In the genomic region with DNA sequence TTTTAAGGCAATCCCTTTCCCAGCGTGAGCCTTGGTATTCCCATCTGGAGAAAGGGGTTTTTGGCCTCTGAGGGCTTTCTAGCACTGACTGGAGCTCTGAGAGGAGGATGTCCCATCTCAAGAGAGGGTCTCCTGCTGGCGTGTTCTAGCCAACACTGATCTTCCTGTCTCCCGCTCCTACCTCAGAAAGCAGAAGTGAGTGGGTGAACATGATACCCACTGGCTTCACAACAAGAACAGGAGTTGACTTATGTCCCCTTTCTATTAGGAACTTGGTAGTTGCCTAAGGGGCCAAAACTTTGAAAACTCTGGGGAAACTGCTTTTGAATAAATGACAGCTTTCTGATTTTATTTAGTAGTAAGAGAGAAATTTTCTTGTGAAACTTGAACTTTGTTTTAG, we compare ENCODE assay signal across 30 cellular contexts.
"Had no signal": no experiment of that assay in that cellular context is flagged by ENCODE, and none has a peak within 500 bp of the region (broad histone marks: within the 10 kb centered on the region; RNA-seq: fewer than 3 reads in every experiment).

No MANE protein-coding gene starts in this region.

- ATAC-seq: activated CD4-positive, CD25-positive, alpha-beta regulatory T cell treated with anti-CD3 and anti-CD28 coated beads, Interleukin-2, amount 50 U/mL, for 24 hours; activated CD8-positive, alpha-beta T cell treated with anti-CD3 and anti-CD28 coated beads for 36 hours; activated T-cell treated with anti-CD3 and anti-CD28 coated beads, Interleukin-2, amount 50 U/mL, for 4 hours; activated T-helper 17 cell treated with anti-CD3 and anti-CD28 coated beads, Interleukin-2, amount 50 U/mL, for 72 hours; esophagus mucosa; foreskin keratinocyte; gastrocnemius medialis; heart left ventricle had no signal

- H3K36me3 ChIP-seq: brain microvascular endothelial cell, gastrocnemius medialis, heart left ventricle, WERI-Rb-1 had no signal

- H3K9me3 ChIP-seq: gastrocnemius medialis had no signal

- H3K27me3 ChIP-seq: brain microvascular endothelial cell, gastrocnemius medialis, heart left ventricle had no signal

- H3K4me3 ChIP-seq: coronary artery, dorsolateral prefrontal cortex, gastrocnemius medialis, heart left ventricle had no signal

- FAIRE-seq: astrocyte, bronchial epithelial cell, TTC549 had no signal

- H3K4me1 ChIP-seq: foreskin keratinocyte, gastrocnemius medialis, heart left ventricle had no signal

- H3K27ac ChIP-seq: brain microvascular endothelial cell, coronary artery, dorsolateral prefrontal cortex, foreskin keratinocyte, gastrocnemius medialis, heart left ventricle, WERI-Rb-1 had no signal

- DNase-seq: activated B cell treated with CpG ODN at 0.5 μM for 24 hours; activated CD4-positive, alpha-beta T cell treated with anti-CD3 and anti-CD28 coated beads for 48 hours; activated CD4-positive, alpha-beta T cell treated with anti-CD3 and anti-CD28 coated beads, Interleukin-2, amount 50 U/mL, for 1 hour; activated CD4-positive, alpha-beta T cell treated with anti-CD3 and anti-CD28 coated beads, Interleukin-2, amount 50 U/mL, for 48 hours; activated CD8-positive, alpha-beta memory T cell treated with anti-CD3 and anti-CD28 coated beads for 24 hours; activated CD8-positive, alpha-beta T cell treated with anti-CD3 and anti-CD28 coated beads for 36 hours; activated effector memory CD4-positive, alpha-beta T cell treated with Interleukin-2 at 50 U/mL for 16 hours; activated gamma-delta T cell treated with Interleukin-2 at 50 U/mL for 16 hours; activated naive CD4-positive, alpha-beta T cell treated with anti-CD3 and anti-CD28 coated beads, Interleukin-2, amount 50 U/mL, for 16 hours; activated naive CD4-positive, alpha-beta T cell treated with Interleukin-2 at 50 U/mL for 16 hours; activated T-cell treated with anti-CD3 and anti-CD28 coated beads, Interleukin-2, amount 50 U/mL, for 4 hours; amniotic stem cell; anterior cingulate cortex; brain microvascular endothelial cell; dorsolateral prefrontal cortex; effector memory CD4-positive, alpha-beta T cell; endodermal cell; foreskin keratinocyte; gastrocnemius medialis; glutamatergic neuron; heart left ventricle; T-helper 2 cell; WERI-Rb-1 had no signal
